In genomic region chr20:50012282-50013263, GRCh38 we compare ENCODE assay signal across 1 cellular context.
TF ChIP-seq lines count a peak whose summit lies in the region.

No MANE protein-coding gene starts in this region.

TF ChIP-seq in K562, 482 proteins besides CTCF, POLR2A, EP300 and RAD21 (continued from another document and continues in another):
- TF ChIP-seq REST (CRISPR knock-in tag; IDR thresholded peaks at IDR 0.05; ENCODE audit: low read depth) (0 out of 2 replicates have a peak, but pooled peaks have one; percentile 25), CAMTA2 (CRISPR knock-in tag; conservative IDR thresholded peaks at IDR 0.05) (no peak), DMBX1 (CRISPR knock-in tag; IDR thresholded peaks at IDR 0.05; ENCODE audit: borderline replicate concordance) (no peak), ELF2 (CRISPR knock-in tag; IDR thresholded peaks at IDR 0.05) (no peak), PHB2 (IDR thresholded peaks at IDR 0.05; ENCODE audit: low read depth) (peak; percentile 66; the same call in 1 of the 2 replicates), SIN3A (IDR thresholded peaks at IDR 0.05; ENCODE audit: borderline replicate concordance in 2 of 2, control insufficient read depth in 1 of 2, low read depth in 2 of 2, low read length in 2 of 2) (no peak), KLF13 (tag; IDR thresholded peaks at IDR 0.05; ENCODE audit: borderline replicate concordance, low read depth) (no peak), ZNF395 (CRISPR knock-in tag; IDR thresholded peaks at IDR 0.05) (no peak), MEF2D (tag; conservative IDR thresholded peaks at IDR 0.05; ENCODE audit: low read depth) (no peak), HMG20A (CRISPR knock-in tag; conservative IDR thresholded peaks at IDR 0.05) (no peak), EGR1 (conservative IDR thresholded peaks at IDR 0.05) (no peak), NFATC3 (IDR thresholded peaks at IDR 0.05) (no peak), SP2 (IDR thresholded peaks at IDR 0.05; ENCODE audit: extremely low read depth, low read depth, low read length, poor library complexity, severe bottlenecking) (no peak), POLR2AphosphoS5 (IDR thresholded peaks at IDR 0.05; ENCODE audit: control insufficient read depth, insufficient read depth, low read depth, low read length) (peak; percentile 61; the same call in 1 of the 2 replicates), CREB5 (CRISPR knock-in tag; IDR thresholded peaks at IDR 0.05) (no peak), ARID3B (CRISPR knock-in tag; IDR thresholded peaks at IDR 0.05; ENCODE audit: borderline replicate concordance) (no peak), RBM34 (IDR thresholded peaks at IDR 0.05; ENCODE audit: borderline replicate concordance, insufficient read depth, low read length) (no peak), PYGO2 (tag; IDR thresholded peaks at IDR 0.05) (no peak), GTF2B (IDR thresholded peaks at IDR 0.05; ENCODE audit: extremely low read depth, insufficient read length) (no peak), ILF3 (IDR thresholded peaks at IDR 0.05; ENCODE audit: borderline replicate concordance) (no peak), ZNF699 (CRISPR knock-in tag; IDR thresholded peaks at IDR 0.05; ENCODE audit: insufficient replicate concordance) (no peak), ZNF311 (CRISPR knock-in tag; IDR thresholded peaks at IDR 0.05) (no peak), PRDM10 (IDR thresholded peaks at IDR 0.05; ENCODE audit: partially characterized antibody) (no peak), IRF9 (tag; IDR thresholded peaks at IDR 0.05) (no peak), RERE (CRISPR knock-in tag; IDR thresholded peaks at IDR 0.05; ENCODE audit: borderline replicate concordance) (no peak), RHOXF2B (CRISPR knock-in tag; conservative IDR thresholded peaks at IDR 0.05) (no peak), ZNF134 (CRISPR knock-in tag; conservative IDR thresholded peaks at IDR 0.05) (no peak), TFAP4 (CRISPR knock-in tag; IDR thresholded peaks at IDR 0.05; ENCODE audit: borderline replicate concordance) (peak; percentile 20; the same call in 1 of the 2 replicates), VEZF1 (CRISPR knock-in tag; IDR thresholded peaks at IDR 0.05) (no peak; the same call in 1 of the 2 replicates), NEUROD1 (IDR thresholded peaks at IDR 0.05; ENCODE audit: borderline replicate concordance, low read depth, low read length, partially characterized antibody) (no peak), ZC3H11A (IDR thresholded peaks at IDR 0.05; ENCODE audit: low read depth, low read length) (no peak), JUNB (CRISPR knock-in tag; conservative IDR thresholded peaks at IDR 0.05) (no peak), MBD2 (IDR thresholded peaks at IDR 0.05; ENCODE audit: borderline replicate concordance, low read depth) (no peak), ZBED1 (IDR thresholded peaks at IDR 0.05) (no peak), NFXL1 (CRISPR knock-in tag; IDR thresholded peaks at IDR 0.05) (no peak), ZNF764 (CRISPR knock-in tag; IDR thresholded peaks at IDR 0.05; ENCODE audit: low read depth) (no peak), FOXJ2 (tag; IDR thresholded peaks at IDR 0.05) (no peak), MTA3 (IDR thresholded peaks at IDR 0.05; ENCODE audit: borderline replicate concordance) (0 out of 2 replicates have a peak, but pooled peaks have one; percentile 21)
